In genomic region chr5:36690041-36690941, GRCh38 we compare ENCODE assay signal across 1 cellular context.
TF ChIP-seq lines count a peak whose summit lies in the region.

No MANE protein-coding gene starts in this region.

TF ChIP-seq in HEK293, 187 proteins besides CTCF, POLR2A, EP300 and RAD21 (continued from another document and continues in another):
- TF ChIP-seq ZNF274 (IDR thresholded peaks at IDR 0.05; ENCODE audit: low read length) (no peak), ZNF274 (tag by site-specific recombination; IDR thresholded peaks at IDR 0.05; ENCODE audit: borderline replicate concordance) (no peak), HIC1 (tag by site-specific recombination; IDR thresholded peaks at IDR 0.05) (no peak), ZBTB26 (tag by site-specific recombination; optimal IDR thresholded peaks at IDR 0.05) (peak; percentile 81), OSR2 (tag by site-specific recombination; IDR thresholded peaks at IDR 0.05) (0 out of 2 replicates have a peak, but pooled peaks have one; percentile 7), ZNF76 (tag by site-specific recombination; IDR thresholded peaks at IDR 0.05; ENCODE audit: borderline replicate concordance, low read depth) (peak; percentile 63; the same call in 1 of the 2 replicates), ZNF423 (tag by site-specific recombination; IDR thresholded peaks at IDR 0.05) (no peak; the same call in 1 of the 2 replicates), ZNF133 (tag by site-specific recombination; IDR thresholded peaks at IDR 0.05) (no peak), ZXDB (tag by site-specific recombination; IDR thresholded peaks at IDR 0.05) (peak; percentile 84), ZNF366 (tag by site-specific recombination; conservative IDR thresholded peaks at IDR 0.05) (peak; percentile 95), ZNF19 (tag by site-specific recombination; IDR thresholded peaks at IDR 0.05; ENCODE audit: low read depth) (no peak), ZNF600 (tag by site-specific recombination; IDR thresholded peaks at IDR 0.05) (peak; percentile 77; the same call in 1 of the 2 replicates), HOXD13 (CRISPR knock-in tag; IDR thresholded peaks at IDR 0.05; ENCODE audit: borderline replicate concordance) (no peak), ZNF202 (tag by site-specific recombination; IDR thresholded peaks at IDR 0.05; ENCODE audit: borderline replicate concordance) (no peak), ZNF560 (tag by site-specific recombination; IDR thresholded peaks at IDR 0.05; ENCODE audit: borderline replicate concordance) (no peak), MYNN (tag by site-specific recombination; IDR thresholded peaks at IDR 0.05; ENCODE audit: borderline replicate concordance) (no peak), BCL11B (tag by site-specific recombination; IDR thresholded peaks at IDR 0.05; ENCODE audit: low read depth) (no peak), ZNF623 (tag by site-specific recombination; IDR thresholded peaks at IDR 0.05) (no peak), ZNF791 (tag by site-specific recombination; IDR thresholded peaks at IDR 0.05) (no peak), ZNF777 (tag by site-specific recombination; IDR thresholded peaks at IDR 0.05; ENCODE audit: borderline replicate concordance) (no peak), TSHZ1 (tag by site-specific recombination; IDR thresholded peaks at IDR 0.05; ENCODE audit: borderline replicate concordance) (no peak), ZNF398 (tag by site-specific recombination; IDR thresholded peaks at IDR 0.05) (peak; percentile 24), PRDM4 (tag by site-specific recombination; IDR thresholded peaks at IDR 0.05) (no peak), KLF8 (tag by site-specific recombination; IDR thresholded peaks at IDR 0.05) (peak; percentile 83), ZBTB7A (tag by site-specific recombination; IDR thresholded peaks at IDR 0.05; ENCODE audit: low read depth) (peak; percentile 48; the same call in 1 of the 2 replicates), ZNF221 (tag by site-specific recombination; IDR thresholded peaks at IDR 0.05; ENCODE audit: borderline replicate concordance) (no peak), ZNF223 (tag by site-specific recombination; IDR thresholded peaks at IDR 0.05) (no peak), ZFHX2 (tag by site-specific recombination; conservative IDR thresholded peaks at IDR 0.05) (0 out of 2 replicates have a peak, but pooled peaks have one; percentile 32), ZBTB20 (tag by site-specific recombination; IDR thresholded peaks at IDR 0.05) (peak; percentile 80; the same call in 1 of the 2 replicates), FEZF1 (tag by site-specific recombination; IDR thresholded peaks at IDR 0.05) (no peak)
- TF ChIP-seq, protein P1, sequence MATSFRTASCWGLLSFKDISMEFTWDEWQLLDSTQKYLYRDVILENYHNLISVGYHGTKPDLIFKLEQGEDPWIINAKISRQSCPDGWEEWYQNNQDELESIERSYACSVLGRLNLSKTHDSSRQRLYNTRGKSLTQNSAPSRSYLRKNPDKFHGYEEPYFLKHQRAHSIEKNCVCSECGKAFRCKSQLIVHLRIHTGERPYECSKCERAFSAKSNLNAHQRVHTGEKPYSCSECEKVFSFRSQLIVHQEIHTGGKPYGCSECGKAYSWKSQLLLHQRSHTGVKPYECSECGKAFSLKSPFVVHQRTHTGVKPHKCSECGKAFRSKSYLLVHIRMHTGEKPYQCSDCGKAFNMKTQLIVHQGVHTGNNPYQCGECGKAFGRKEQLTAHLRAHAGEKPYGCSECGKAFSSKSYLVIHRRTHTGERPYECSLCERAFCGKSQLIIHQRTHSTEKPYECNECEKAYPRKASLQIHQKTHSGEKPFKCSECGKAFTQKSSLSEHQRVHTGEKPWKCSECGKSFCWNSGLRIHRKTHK (tag by site-specific recombination; IDR thresholded peaks at IDR 0.05) = no peak
- TF ChIP-seq, protein P2, sequence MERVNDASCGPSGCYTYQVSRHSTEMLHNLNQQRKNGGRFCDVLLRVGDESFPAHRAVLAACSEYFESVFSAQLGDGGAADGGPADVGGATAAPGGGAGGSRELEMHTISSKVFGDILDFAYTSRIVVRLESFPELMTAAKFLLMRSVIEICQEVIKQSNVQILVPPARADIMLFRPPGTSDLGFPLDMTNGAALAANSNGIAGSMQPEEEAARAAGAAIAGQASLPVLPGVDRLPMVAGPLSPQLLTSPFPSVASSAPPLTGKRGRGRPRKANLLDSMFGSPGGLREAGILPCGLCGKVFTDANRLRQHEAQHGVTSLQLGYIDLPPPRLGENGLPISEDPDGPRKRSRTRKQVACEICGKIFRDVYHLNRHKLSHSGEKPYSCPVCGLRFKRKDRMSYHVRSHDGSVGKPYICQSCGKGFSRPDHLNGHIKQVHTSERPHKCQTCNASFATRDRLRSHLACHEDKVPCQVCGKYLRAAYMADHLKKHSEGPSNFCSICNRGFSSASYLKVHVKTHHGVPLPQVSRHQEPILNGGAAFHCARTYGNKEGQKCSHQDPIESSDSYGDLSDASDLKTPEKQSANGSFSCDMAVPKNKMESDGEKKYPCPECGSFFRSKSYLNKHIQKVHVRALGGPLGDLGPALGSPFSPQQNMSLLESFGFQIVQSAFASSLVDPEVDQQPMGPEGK (tag by site-specific recombination; IDR thresholded peaks at IDR 0.05) = peak; percentile 80
- TF ChIP-seq, protein P3, sequence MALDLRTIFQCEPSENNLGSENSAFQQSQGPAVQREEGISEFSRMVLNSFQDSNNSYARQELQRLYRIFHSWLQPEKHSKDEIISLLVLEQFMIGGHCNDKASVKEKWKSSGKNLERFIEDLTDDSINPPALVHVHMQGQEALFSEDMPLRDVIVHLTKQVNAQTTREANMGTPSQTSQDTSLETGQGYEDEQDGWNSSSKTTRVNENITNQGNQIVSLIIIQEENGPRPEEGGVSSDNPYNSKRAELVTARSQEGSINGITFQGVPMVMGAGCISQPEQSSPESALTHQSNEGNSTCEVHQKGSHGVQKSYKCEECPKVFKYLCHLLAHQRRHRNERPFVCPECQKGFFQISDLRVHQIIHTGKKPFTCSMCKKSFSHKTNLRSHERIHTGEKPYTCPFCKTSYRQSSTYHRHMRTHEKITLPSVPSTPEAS (tag by site-specific recombination; IDR thresholded peaks at IDR 0.05) = no peak
- TF ChIP-seq, protein P4, sequence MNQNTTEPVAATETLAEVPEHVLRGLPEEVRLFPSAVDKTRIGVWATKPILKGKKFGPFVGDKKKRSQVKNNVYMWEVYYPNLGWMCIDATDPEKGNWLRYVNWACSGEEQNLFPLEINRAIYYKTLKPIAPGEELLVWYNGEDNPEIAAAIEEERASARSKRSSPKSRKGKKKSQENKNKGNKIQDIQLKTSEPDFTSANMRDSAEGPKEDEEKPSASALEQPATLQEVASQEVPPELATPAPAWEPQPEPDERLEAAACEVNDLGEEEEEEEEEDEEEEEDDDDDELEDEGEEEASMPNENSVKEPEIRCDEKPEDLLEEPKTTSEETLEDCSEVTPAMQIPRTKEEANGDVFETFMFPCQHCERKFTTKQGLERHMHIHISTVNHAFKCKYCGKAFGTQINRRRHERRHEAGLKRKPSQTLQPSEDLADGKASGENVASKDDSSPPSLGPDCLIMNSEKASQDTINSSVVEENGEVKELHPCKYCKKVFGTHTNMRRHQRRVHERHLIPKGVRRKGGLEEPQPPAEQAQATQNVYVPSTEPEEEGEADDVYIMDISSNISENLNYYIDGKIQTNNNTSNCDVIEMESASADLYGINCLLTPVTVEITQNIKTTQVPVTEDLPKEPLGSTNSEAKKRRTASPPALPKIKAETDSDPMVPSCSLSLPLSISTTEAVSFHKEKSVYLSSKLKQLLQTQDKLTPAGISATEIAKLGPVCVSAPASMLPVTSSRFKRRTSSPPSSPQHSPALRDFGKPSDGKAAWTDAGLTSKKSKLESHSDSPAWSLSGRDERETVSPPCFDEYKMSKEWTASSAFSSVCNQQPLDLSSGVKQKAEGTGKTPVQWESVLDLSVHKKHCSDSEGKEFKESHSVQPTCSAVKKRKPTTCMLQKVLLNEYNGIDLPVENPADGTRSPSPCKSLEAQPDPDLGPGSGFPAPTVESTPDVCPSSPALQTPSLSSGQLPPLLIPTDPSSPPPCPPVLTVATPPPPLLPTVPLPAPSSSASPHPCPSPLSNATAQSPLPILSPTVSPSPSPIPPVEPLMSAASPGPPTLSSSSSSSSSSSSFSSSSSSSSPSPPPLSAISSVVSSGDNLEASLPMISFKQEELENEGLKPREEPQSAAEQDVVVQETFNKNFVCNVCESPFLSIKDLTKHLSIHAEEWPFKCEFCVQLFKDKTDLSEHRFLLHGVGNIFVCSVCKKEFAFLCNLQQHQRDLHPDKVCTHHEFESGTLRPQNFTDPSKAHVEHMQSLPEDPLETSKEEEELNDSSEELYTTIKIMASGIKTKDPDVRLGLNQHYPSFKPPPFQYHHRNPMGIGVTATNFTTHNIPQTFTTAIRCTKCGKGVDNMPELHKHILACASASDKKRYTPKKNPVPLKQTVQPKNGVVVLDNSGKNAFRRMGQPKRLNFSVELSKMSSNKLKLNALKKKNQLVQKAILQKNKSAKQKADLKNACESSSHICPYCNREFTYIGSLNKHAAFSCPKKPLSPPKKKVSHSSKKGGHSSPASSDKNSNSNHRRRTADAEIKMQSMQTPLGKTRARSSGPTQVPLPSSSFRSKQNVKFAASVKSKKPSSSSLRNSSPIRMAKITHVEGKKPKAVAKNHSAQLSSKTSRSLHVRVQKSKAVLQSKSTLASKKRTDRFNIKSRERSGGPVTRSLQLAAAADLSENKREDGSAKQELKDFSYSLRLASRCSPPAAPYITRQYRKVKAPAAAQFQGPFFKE (tag by site-specific recombination; IDR thresholded peaks at IDR 0.05; ENCODE audit: borderline replicate concordance) = no peak
